Comparison of ENCODE assay signal across 8 cellular contexts in genomic region chr2:46697830-46698323, GRCh38. TPM values are rescaled to one million over a fixed set of nuclear protein-coding genes. Genes with fewer than 3 reads are reported as not detected.
A peak's percentile ranks its signal among the peaks of the same experiment; 100 is the strongest.
DNase-seq lines count a peak whose midpoint lies in the region; ATAC-seq and TF ChIP-seq lines count a peak whose summit lies in the region.

No MANE protein-coding gene starts in this region.

- no peak for TF ChIP-seq POLR2A in esophagus muscularis mucosa (IDR thresholded peaks at IDR 0.05; ENCODE audit: low read depth)

- no peaks in the 10 kb centered on the region for H3K9me3 Mint-ChIP-seq in progenitor cell of endocrine pancreas (ENCODE audit: low read depth)

- H3K4me1 Mint-ChIP-seq in progenitor cell of endocrine pancreas (ENCODE audit: low read depth), result peaks cover 22% of the 10 kb centered on the region

- WGBS in esophagus muscularis mucosa, result 67% methylated on average over 14 of the region's 14 CpGs

- TF ChIP-seq EP300 in esophagus muscularis mucosa (IDR thresholded peaks at IDR 0.05), result no peak

- intact Hi-C loops in Panc1 (cut with micrococcal nuclease; ENCODE audit: unreplicated experiment), result no loop called here
- intact Hi-C loops in esophagus muscularis mucosa (cut with DNase I), result no loop called here

- H3F3A ChIP-seq in DOHH2 (ENCODE audit: control insufficient read depth, insufficient read depth), result no peaks in the 10 kb centered on the region

- H3K36me3 Mint-ChIP-seq in progenitor cell of endocrine pancreas (ENCODE audit: insufficient read depth), result no peaks in the 10 kb centered on the region

- POLR2A ChIA-PET in Panc1 (lab: Charles Lee), result no interaction called here

- no peaks in the 10 kb centered on the region for H3K27me3 Mint-ChIP-seq in progenitor cell of endocrine pancreas

- no peaks in the 10 kb centered on the region for H3K36me3 ChIP-seq in DOHH2 (ENCODE audit: control insufficient read depth, low read length)
- H3K36me3 ChIP-seq in Panc1 (ENCODE audit: control insufficient read depth, insufficient read depth, low read length), result peaks cover 3% of the 10 kb centered on the region; the same call in 1 of the 2 replicates
- no peaks in the 10 kb centered on the region for H3K36me3 ChIP-seq in esophagus muscularis mucosa

- no TSS peak for BruUV-seq in Panc1 (replicated peaks; lab: Mats Ljungman, UMichigan)

- peak overlapping the region; percentile 64 for H3K4me2 ChIP-seq in DOHH2 (ENCODE audit: low read length)

- no peaks in the 10 kb centered on the region for H3K9me3 ChIP-seq in DOHH2 (ENCODE audit: control insufficient read depth, insufficient read depth, low read length)
- H3K9me3 ChIP-seq in Panc1 (ENCODE audit: control insufficient read depth, insufficient read depth, low read depth, low read length), result no peaks in the 10 kb centered on the region
- no peaks in the 10 kb centered on the region for H3K9me3 ChIP-seq in esophagus muscularis mucosa

- H4K20me1 ChIP-seq in DOHH2 (ENCODE audit: control insufficient read depth, insufficient read depth, low read depth, low read length), result no peaks in the 10 kb centered on the region

- peak overlapping the region; percentile 99 for H3K27ac Mint-ChIP-seq in progenitor cell of endocrine pancreas

- H3K27ac ChIP-seq in DOHH2 (ENCODE audit: low read depth, low read length) (peak overlapping the region; percentile 46), Panc1 (ENCODE audit: low read length) (peak overlapping the region; percentile 94), esophagus muscularis mucosa (replicated peaks in 1 of 4) (peak overlapping the region; percentile 96 to 99 (median 97))

- H3K27me3 ChIP-seq in DOHH2 (ENCODE audit: control insufficient read depth, low read length) (peaks cover 5% of the 10 kb centered on the region), Panc1 (ENCODE audit: control insufficient read depth, insufficient read depth, low read length) (no peaks in the 10 kb centered on the region), esophagus muscularis mucosa (no peaks in the 10 kb centered on the region)

- H3K79me2 ChIP-seq in DOHH2 (ENCODE audit: control insufficient read depth, low read length), result peaks cover 34% of the 10 kb centered on the region

- H3K4me1 ChIP-seq in DOHH2 (ENCODE audit: control insufficient read depth, low read length) (peaks cover 14% of the 10 kb centered on the region), Panc1 (ENCODE audit: control insufficient read depth, insufficient read depth, low read length) (peaks cover 23% of the 10 kb centered on the region), esophagus muscularis mucosa (peaks cover 24 to 36% (median 28%) of the 10 kb centered on the region in 4 donors)

- H3K4me3 ChIP-seq in DOHH2 (ENCODE audit: low read length) (peak overlapping the region; percentile 73), Panc1 (ENCODE audit: low read depth in 2 of 2, low read length in 2 of 2) (peak overlapping the region; percentile 56 to 71), esophagus muscularis mucosa (peak overlapping the region; percentile 80 to 98 (median 90))

- DNase-seq in Panc1 (ENCODE audit: low read depth, low spot score) (no peak), esophagus muscularis mucosa (ENCODE audit: extremely low spot score) (no peak), progenitor cell of endocrine pancreas (ENCODE audit: low spot score, unreplicated experiment) (no peak), NCI-H510A treated with DMSO at 0.1 percent for 48 hours (lab: John Stamatoyannopoulos, UW) (no peak), SK-N-DZ (ENCODE audit: low spot score) (no peak), NCI-H1105 (lab: John Stamatoyannopoulos, UW) (no peak), activated gamma-delta T cell (lab: John Stamatoyannopoulos, UW) (no peak)

- no peak for TF ChIP-seq CTCF in DOHH2 (IDR thresholded peaks at IDR 0.05; ENCODE audit: low read depth, low read length, poor library complexity, severe bottlenecking)
- no peak for TF ChIP-seq CTCF in Panc1 (IDR thresholded peaks at IDR 0.05)
- TF ChIP-seq CTCF in esophagus muscularis mucosa (IDR thresholded peaks at IDR 0.05), result no peak
- TF ChIP-seq CTCF in progenitor cell of endocrine pancreas (IDR thresholded peaks at IDR 0.05; ENCODE audit: unreplicated experiment), result no peak

- no peaks in the 10 kb centered on the region for H3K9me2 ChIP-seq in DOHH2 (replicated peaks; ENCODE audit: control insufficient read depth, low read length)

- in situ Hi-C loops in Panc1 (cut with HindIII; ENCODE audit: low pct_unique_long_range_greater_than_20kb, low sequenced_read_pairs), result no loop called here

- CTCF ChIA-PET in Panc1 (lab: Charles Lee), result no interaction called here

- H3K4me3 Mint-ChIP-seq in progenitor cell of endocrine pancreas (ENCODE audit: low read depth), result peak overlapping the region; percentile 92

- ATAC-seq in Panc1, result no peak

RNA-seq across cellular contexts. Expression of gene SOCS5, which starts 1.2 kb away (rescaled TPM):
- total RNA-seq in Panc1 (2021; ENCODE audit: unreplicated experiment) (18.4 TPM), esophagus muscularis mucosa (10 to 100 TPM; 47.2 to 73.5 (median 59.5) TPM), progenitor cell of endocrine pancreas (16.6 and 17.3 TPM in 2 replicates)
- 8.5 TPM for polyA plus RNA-seq in Panc1 (2012; ENCODE audit: insufficient read length)
- 6.6 and 7.4 TPM in 2 replicates for polyA plus RNA-seq in SK-N-DZ (2014; cell fraction: cytosol; rRNA removed)
- 5.5 and 5.8 TPM in 2 replicates for polyA plus RNA-seq in SK-N-DZ (2014; cell fraction: nucleus; rRNA removed)

Comparison
In these comparisons a context has a peak if more than half of its experiments do, and no peak if none do; other contexts are left out.
1. H3K27ac ChIP-seq: peak in every context shown above with its lines; median percentile 97 in esophagus muscularis mucosa; 94 in Panc1; 46 in DOHH2.